ENCODE assay signal across 8 cellular contexts in the genomic region with DNA sequence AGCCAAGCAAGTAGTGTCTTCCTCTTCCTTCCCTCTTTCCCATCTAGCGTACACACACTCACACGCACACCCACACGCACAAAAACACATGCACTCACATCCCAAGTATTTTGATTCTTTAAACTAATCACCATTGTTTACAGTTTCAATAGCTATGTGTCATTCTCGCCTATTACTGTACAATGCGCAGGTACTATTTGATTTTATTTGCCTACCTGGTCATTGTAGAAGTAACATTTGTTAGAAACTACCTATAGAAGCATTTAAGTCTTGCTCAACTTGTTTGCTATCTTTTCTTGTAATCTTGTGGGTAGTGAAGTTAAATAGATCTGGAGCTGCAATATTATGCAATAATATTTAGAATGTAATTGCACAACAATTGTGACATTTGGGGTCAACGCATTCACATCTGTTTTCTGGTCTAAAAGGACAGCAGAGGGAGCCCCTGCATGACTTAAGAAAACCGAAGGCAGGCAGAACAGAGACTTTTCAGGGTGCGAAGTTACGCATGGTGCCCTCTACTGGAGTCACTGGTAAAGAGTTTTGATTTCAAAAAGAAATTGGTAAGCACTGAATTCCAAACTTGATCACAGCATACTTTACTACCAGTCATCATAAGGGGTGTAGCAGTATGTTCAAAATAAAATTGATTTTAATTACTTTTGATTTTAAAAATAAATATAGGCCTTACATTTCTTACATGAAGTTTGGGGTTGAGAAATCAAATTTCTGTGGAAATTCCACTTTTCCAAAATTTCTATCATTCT.
DNase-seq lines count a peak whose midpoint lies in the region; ATAC-seq and TF ChIP-seq lines count a peak whose summit lies in the region.

No MANE protein-coding gene starts in this region.

- intact Hi-C loops in body of pancreas (cut with DNase I) = no loop called here

- DNase-seq in activated effector memory CD4-positive, alpha-beta T cell treated with anti-CD3 and anti-CD28 coated beads, Interleukin-2, amount 50 U/mL, for 16 hours = peak; percentile 36
- DNase-seq in activated effector memory CD4-positive, alpha-beta T cell treated with Interleukin-2 at 50 U/mL for 16 hours = no peak
- DNase-seq in HUDEP-2 (lab: John Stamatoyannopoulos, UW; ENCODE audit: unreplicated experiment in 76 of 76) (peak in 65 of 76 experiments; percentile 0 to 75 (median 30)), NT2/D1 (ENCODE audit: low read depth, low spot score) (peak; percentile 75), body of pancreas (peak; percentile 63 to 82 (median 68)), iPS-NIHi7 (ENCODE audit: extremely low spot score) (peak; percentile 67)
- DNase-seq in stimulated activated effector memory CD8-positive, alpha-beta T cell treated with anti-CD3 and anti-CD28 coated beads, Interleukin-12 subunit alpha, Interleukin-12 subunit beta, amount 100 ng/mL, for 72 hours (ENCODE audit: low spot score in 2 of 2) = peak in 1 of 2 donors; percentile 47

- no peaks in the 10 kb centered on the region for H3K4me1 ChIP-seq in NT2/D1 (ENCODE audit: insufficient read depth, insufficient read length)
- no peaks in the 10 kb centered on the region for H3K4me1 ChIP-seq in body of pancreas

- no peaks in the 10 kb centered on the region for H3K36me3 Mint-ChIP-seq in stimulated activated effector memory CD8-positive, alpha-beta T cell treated with anti-CD3 and anti-CD28 coated beads, Interleukin-12 subunit alpha, Interleukin-12 subunit beta, amount 100 ng/mL, for 72 hours

- TF ChIP-seq POLR2A in body of pancreas (IDR thresholded peaks at IDR 0.05) = no peak

- peak; percentile 22 to 87 (median 79) for TF ChIP-seq CTCF in body of pancreas (IDR thresholded peaks at IDR 0.05)

- H3K27me3 ChIP-seq in NT2/D1 (ENCODE audit: insufficient read depth, insufficient read length) (no peaks in the 10 kb centered on the region), body of pancreas (no peaks in the 10 kb centered on the region)

- no peak overlapping the region for H3K27ac Mint-ChIP-seq in stimulated activated effector memory CD8-positive, alpha-beta T cell treated with anti-CD3 and anti-CD28 coated beads, Interleukin-12 subunit alpha, Interleukin-12 subunit beta, amount 100 ng/mL, for 72 hours

- H3K36me3 ChIP-seq in NT2/D1 (ENCODE audit: insufficient read depth, insufficient read length, low read length) = no peaks in the 10 kb centered on the region
- H3K36me3 ChIP-seq in body of pancreas (replicated peaks in 1 of 2; ENCODE audit: insufficient read depth in 1 of 2, low read depth in 2 of 2) = no peaks in the 10 kb centered on the region

- H3K4me3 Mint-ChIP-seq in stimulated activated effector memory CD8-positive, alpha-beta T cell treated with anti-CD3 and anti-CD28 coated beads, Interleukin-12 subunit alpha, Interleukin-12 subunit beta, amount 100 ng/mL, for 72 hours = no peak overlapping the region

- H3K9ac ChIP-seq in NT2/D1 (ENCODE audit: insufficient read length, low read depth) = no peak overlapping the region

- ATAC-seq in GM21786 (IDR thresholded peaks at IDR 0.05; ENCODE audit: unreplicated experiment) (peak; percentile 95), body of pancreas (peak; percentile 88)
- peak; percentile 34 for ATAC-seq in stimulated activated effector memory CD8-positive, alpha-beta T cell treated with anti-CD3 and anti-CD28 coated beads, Interleukin-12 subunit alpha, Interleukin-12 subunit beta, amount 100 ng/mL, for 72 hours

- H3K4me3 ChIP-seq in NT2/D1 (ENCODE audit: insufficient read length, low read depth) (no peak overlapping the region), body of pancreas (no peak overlapping the region)

- 33 to 37% methylated on average over 9 of the region's 9 CpGs for WGBS in body of pancreas, 2 donors

- H3K27ac ChIP-seq in body of pancreas = no peak overlapping the region

- H3K9me3 ChIP-seq in NT2/D1 (ENCODE audit: insufficient read depth, low read length) = no peaks in the 10 kb centered on the region
- H3K9me3 ChIP-seq in body of pancreas = no peaks in the 10 kb centered on the region

- H3K4me1 Mint-ChIP-seq in stimulated activated effector memory CD8-positive, alpha-beta T cell treated with anti-CD3 and anti-CD28 coated beads, Interleukin-12 subunit alpha, Interleukin-12 subunit beta, amount 100 ng/mL, for 72 hours = no peaks in the 10 kb centered on the region

- H3K9me3 Mint-ChIP-seq in stimulated activated effector memory CD8-positive, alpha-beta T cell treated with anti-CD3 and anti-CD28 coated beads, Interleukin-12 subunit alpha, Interleukin-12 subunit beta, amount 100 ng/mL, for 72 hours = peaks cover 4% of the 10 kb centered on the region

Comparison
In these comparisons a context has a peak if more than half of its experiments do, and no peak if none do; other contexts are left out.
1. ATAC-seq: peak in every context shown above with its lines; median percentile 95 in GM21786; 88 in body of pancreas; 34 in stimulated activated effector memory CD8-positive, alpha-beta T cell treated with anti-CD3 and anti-CD28 coated beads, Interleukin-12 subunit alpha, Interleukin-12 subunit beta, amount 100 ng/mL, for 72 hours.